20 cellular contexts compared by ENCODE assay signal in the genomic region with DNA sequence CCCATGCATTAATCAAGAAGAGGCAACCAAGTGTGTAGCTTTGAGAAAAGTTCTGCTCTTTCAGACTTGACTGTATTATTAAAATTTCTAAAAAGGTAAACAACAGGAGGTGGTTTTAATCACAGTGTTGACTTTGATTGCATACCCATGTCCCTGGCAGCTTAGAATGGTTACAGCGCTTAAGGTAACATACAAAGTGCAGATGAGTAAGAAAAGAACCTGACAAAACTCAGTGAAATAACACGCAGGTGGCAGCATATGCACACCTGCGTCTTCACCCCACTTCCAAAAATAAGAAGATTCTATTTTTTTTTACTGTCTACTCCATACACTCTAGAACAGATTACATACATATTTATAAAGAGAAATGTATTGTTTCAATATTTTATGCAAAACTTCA.
DNase-seq lines count a peak whose midpoint lies in the region; ATAC-seq, FAIRE-seq and TF ChIP-seq lines count a peak whose summit lies in the region.
"Had no signal": no experiment of that assay in that cellular context is flagged by ENCODE, and none has a peak within 500 bp of the region (broad histone marks: within the 10 kb centered on the region; RNA-seq: fewer than 3 reads in every experiment).

No MANE protein-coding gene starts in this region.

- H3K27ac Mint-ChIP-seq in T-helper 2 cell treated with Interferon-gamma antibody and Interleukin-4, amounts not matched to agents 5 μg/mL and 100 μg/mL, for 36 hours = peak overlapping the region; percentile 73
- H3K27ac Mint-ChIP-seq in activated naive CD8-positive, alpha-beta T cell treated with anti-CD3 and anti-CD28 coated beads for 36 hours = peak overlapping the region; percentile 75
- no peak overlapping the region for H3K27ac Mint-ChIP-seq in endothelial cell (ENCODE audit: unreplicated experiment)

- no peak overlapping the region for H3K4me3 ChIP-seq in pancreas
- H3K4me3 ChIP-seq: BLaER1, tibial artery had no signal

- H3K27ac ChIP-seq in pancreas = no peak overlapping the region
- H3K27ac ChIP-seq: 22Rv1, BLaER1, tibial artery had no signal

- 42 to 45% methylated on average over 3 of the region's 3 CpGs for WGBS in pancreas, 2 donors

- intact Hi-C loops in pancreas (cut with DNase I) = no loop called here

- no peaks in the 10 kb centered on the region for H3K9me3 Mint-ChIP-seq in T-helper 2 cell treated with Interferon-gamma antibody and Interleukin-4, amounts not matched to agents 5 μg/mL and 100 μg/mL, for 36 hours
- peaks cover 5% of the 10 kb centered on the region for H3K9me3 Mint-ChIP-seq in activated naive CD8-positive, alpha-beta T cell treated with anti-CD3 and anti-CD28 coated beads for 36 hours
- H3K9me3 Mint-ChIP-seq in endothelial cell (ENCODE audit: unreplicated experiment) = no peaks in the 10 kb centered on the region
- H3K9me3 Mint-ChIP-seq: naive thymus-derived CD8-positive, alpha-beta T cell had no signal

- H3K36me3 ChIP-seq in pancreas = no peaks in the 10 kb centered on the region
- H3K36me3 ChIP-seq: BLaER1 had no signal

- TF ChIP-seq CTCF in pancreas (IDR thresholded peaks at IDR 0.05) (no peak), endothelial cell (IDR thresholded peaks at IDR 0.05; ENCODE audit: unreplicated experiment) (no peak)

- peak; percentile 3 for ATAC-seq in HG03159 (IDR thresholded peaks at IDR 0.05; ENCODE audit: unreplicated experiment)
- peak; percentile 25 to 44 (median 35) for ATAC-seq in pancreas
- ATAC-seq in HG02852 (IDR thresholded peaks at IDR 0.05; ENCODE audit: unreplicated experiment) = no peak
- ATAC-seq: naive thymus-derived CD8-positive, alpha-beta T cell had no signal

- peaks cover 6 to 22% (median 21%) of the 10 kb centered on the region in 3 donors for H3K4me1 ChIP-seq in pancreas

- H3K9me3 ChIP-seq in pancreas = no peaks in the 10 kb centered on the region
- H3K9me3 ChIP-seq: BLaER1, tibial artery had no signal

- H3K27me3 ChIP-seq in pancreas = no peaks in the 10 kb centered on the region
- H3K27me3 ChIP-seq: BLaER1, tibial artery had no signal

- no peaks in the 10 kb centered on the region for H3K27me3 Mint-ChIP-seq in T-helper 2 cell treated with Interferon-gamma antibody and Interleukin-4, amounts not matched to agents 5 μg/mL and 100 μg/mL, for 36 hours (ENCODE audit: low read depth)
- no peaks in the 10 kb centered on the region for H3K27me3 Mint-ChIP-seq in activated naive CD8-positive, alpha-beta T cell treated with anti-CD3 and anti-CD28 coated beads for 36 hours
- no peaks in the 10 kb centered on the region for H3K27me3 Mint-ChIP-seq in endothelial cell (ENCODE audit: unreplicated experiment)
- H3K27me3 Mint-ChIP-seq: activated naive CD8-positive, alpha-beta T cell treated with anti-CD3 and anti-CD28 coated beads, Interleukin-2, amount 10 ng/mL, durations not matched to agents 7 days and 5 days; naive thymus-derived CD8-positive, alpha-beta T cell had no signal

- peaks cover 68% of the 10 kb centered on the region for H3K4me1 Mint-ChIP-seq in T-helper 2 cell treated with Interferon-gamma antibody and Interleukin-4, amounts not matched to agents 5 μg/mL and 100 μg/mL, for 36 hours (ENCODE audit: low read depth)
- peaks cover 62% of the 10 kb centered on the region for H3K4me1 Mint-ChIP-seq in activated naive CD8-positive, alpha-beta T cell treated with anti-CD3 and anti-CD28 coated beads for 36 hours
- peaks cover under 1% of the 10 kb centered on the region for H3K4me1 Mint-ChIP-seq in endothelial cell (ENCODE audit: unreplicated experiment)

- no peak for DNase-seq in T-helper 2 cell treated with Interferon-gamma antibody and Interleukin-4, amounts not matched to agents 5 μg/mL and 100 μg/mL, for 36 hours (ENCODE audit: low spot score)
- DNase-seq in T-helper 2 cell (no peak), pancreas (no peak), COR-L47 (lab: John Stamatoyannopoulos, UW) (no peak), endothelial cell (ENCODE audit: low spot score) (no peak)
- DNase-seq in activated naive CD8-positive, alpha-beta T cell treated with anti-CD3 and anti-CD28 coated beads for 36 hours = no peak
- DNase-seq: activated CD4-positive, alpha-beta T cell treated with anti-CD3 and anti-CD28 coated beads for 1 hour; activated naive CD8-positive, alpha-beta T cell treated with anti-CD3 and anti-CD28 coated beads, Interleukin-2, amount 10 ng/mL, durations not matched to agents 7 days and 5 days; DMS53; MV-4-11; naive thymus-derived CD8-positive, alpha-beta T cell; NCI-H2029; NCI-H510A treated with DMSO at 0.1 percent for 48 hours; SHP77 treated with DMSO at 0.1 percent for 48 hours; tibial artery had no signal

- peaks cover 36% of the 10 kb centered on the region for H3K36me3 Mint-ChIP-seq in T-helper 2 cell treated with Interferon-gamma antibody and Interleukin-4, amounts not matched to agents 5 μg/mL and 100 μg/mL, for 36 hours (ENCODE audit: low read depth)
- peaks cover 37% of the 10 kb centered on the region for H3K36me3 Mint-ChIP-seq in activated naive CD8-positive, alpha-beta T cell treated with anti-CD3 and anti-CD28 coated beads for 36 hours
- no peaks in the 10 kb centered on the region for H3K36me3 Mint-ChIP-seq in endothelial cell (ENCODE audit: low read depth, unreplicated experiment)

- FAIRE-seq in pancreas (lab: Jason Lieb, UNC) = no peak
- FAIRE-seq: bronchial epithelial cell had no signal

- H3K4me3 Mint-ChIP-seq in T-helper 2 cell treated with Interferon-gamma antibody and Interleukin-4, amounts not matched to agents 5 μg/mL and 100 μg/mL, for 36 hours = no peak overlapping the region
- no peak overlapping the region for H3K4me3 Mint-ChIP-seq in activated naive CD8-positive, alpha-beta T cell treated with anti-CD3 and anti-CD28 coated beads for 36 hours
- no peak overlapping the region for H3K4me3 Mint-ChIP-seq in endothelial cell (ENCODE audit: unreplicated experiment)
- H3K4me3 Mint-ChIP-seq: activated naive CD8-positive, alpha-beta T cell treated with anti-CD3 and anti-CD28 coated beads, Interleukin-2, amount 10 ng/mL, durations not matched to agents 7 days and 5 days; naive thymus-derived CD8-positive, alpha-beta T cell had no signal
